Comparison of ENCODE assay signal across 35 cellular contexts in genomic region chr1:45848714-45849113, GRCh38.
"Had no signal": no experiment of that assay in that cellular context is flagged by ENCODE, and none has a peak within 500 bp of the region (broad histone marks: within the 10 kb centered on the region; RNA-seq: fewer than 3 reads in every experiment).

No MANE protein-coding gene starts in this region.

- ATAC-seq: activated CD4-positive, CD25-positive, alpha-beta regulatory T cell treated with anti-CD3 and anti-CD28 coated beads, Interleukin-2, amount 50 U/mL, for 24 hours; naive thymus-derived CD8-positive, alpha-beta T cell; psoas muscle; stimulated activated memory B cell treated with anti-CD40 and anti-IgM and Interleukin-4, amounts not matched to agents 10 μg/mL and 1 μg/mL and 100 μg/mL, for 72 hours; stimulated activated naive CD8-positive, alpha-beta T cell treated with anti-CD3 and anti-CD28 coated beads, Interleukin-15, amount 100 ng/mL, for 72 hours; T-cell had no signal

- H2AFZ ChIP-seq: parathyroid adenoma had no signal

- H3K27me3 Mint-ChIP-seq: activated CD4-positive, alpha-beta memory T cell treated with anti-CD3 and anti-CD28 coated beads for 36 hours; activated naive CD4-positive, alpha-beta T cell treated with anti-CD3 and anti-CD28 coated beads, Interleukin-2, amount 10 ng/mL, durations not matched to agents 7 days and 5 days; activated naive CD8-positive, alpha-beta T cell treated with anti-CD3 and anti-CD28 coated beads, Interleukin-2, amount 10 ng/mL, durations not matched to agents 7 days and 5 days; central memory CD8-positive, alpha-beta T cell; dendritic cell treated with granulocyte-macrophage colony-stimulating factor and Interleukin-4, amounts not matched to agents 40 ng/mL and 50 ng/mL, for 4 days; naive thymus-derived CD8-positive, alpha-beta T cell; stimulated activated memory B cell treated with anti-CD40 and anti-IgM and Interleukin-4, amounts not matched to agents 10 μg/mL and 1 μg/mL and 100 μg/mL, for 72 hours; stimulated activated naive CD8-positive, alpha-beta T cell treated with anti-CD3 and anti-CD28 coated beads, Interleukin-15, amount 100 ng/mL, for 72 hours; T-cell had no signal

- H3K79me2 ChIP-seq: parathyroid adenoma had no signal

- H3K9ac ChIP-seq: parathyroid adenoma had no signal

- H3K27me3 ChIP-seq: esophagus squamous epithelium, sigmoid colon, thyroid gland, upper lobe of left lung had no signal

- H3K4me3 ChIP-seq: esophagus squamous epithelium, left ventricle myocardium inferior, lung, psoas muscle, sigmoid colon, smooth muscle cell, thyroid gland, upper lobe of left lung had no signal

- H3K9me3 ChIP-seq: esophagus squamous epithelium, sigmoid colon, thyroid gland, upper lobe of left lung had no signal

- H3K27ac ChIP-seq: epithelial cell of prostate, esophagus squamous epithelium, left ventricle myocardium inferior, parathyroid adenoma, psoas muscle, sigmoid colon, thyroid gland, upper lobe of left lung had no signal

- H3K4me1 ChIP-seq: esophagus squamous epithelium, parathyroid adenoma had no signal

- H3K4me3 Mint-ChIP-seq: activated CD4-positive, alpha-beta memory T cell treated with anti-CD3 and anti-CD28 coated beads for 36 hours; activated CD4-positive, alpha-beta T cell treated with anti-CD3 and anti-CD28 coated beads, Interleukin-2, amount 10 ng/mL, durations not matched to agents 24 days and 14 days; activated naive CD4-positive, alpha-beta T cell treated with anti-CD3 and anti-CD28 coated beads, Interleukin-2, amount 10 ng/mL, durations not matched to agents 7 days and 5 days; activated naive CD8-positive, alpha-beta T cell treated with anti-CD3 and anti-CD28 coated beads, Interleukin-2, amount 10 ng/mL, durations not matched to agents 7 days and 5 days; central memory CD8-positive, alpha-beta T cell; dendritic cell treated with granulocyte-macrophage colony-stimulating factor and Interleukin-4, amounts not matched to agents 40 ng/mL and 50 ng/mL, for 4 days; mesothelial cell of epicardium; naive thymus-derived CD8-positive, alpha-beta T cell; neural crest cell; stimulated activated memory B cell treated with anti-CD40 and anti-IgM and Interleukin-4, amounts not matched to agents 10 μg/mL and 1 μg/mL and 100 μg/mL, for 72 hours; stimulated activated naive CD8-positive, alpha-beta T cell treated with anti-CD3 and anti-CD28 coated beads, Interleukin-15, amount 100 ng/mL, for 72 hours; T-cell; T-helper 2 cell treated with Interferon-gamma antibody and Interleukin-4, amounts not matched to agents 5 μg/mL and 100 μg/mL, for 36 hours had no signal

- DNase-seq: activated CD4-positive, alpha-beta memory T cell treated with anti-CD3 and anti-CD28 coated beads for 36 hours; activated CD4-positive, alpha-beta T cell treated with anti-CD3 and anti-CD28 coated beads, Interleukin-2, amount 10 ng/mL, durations not matched to agents 24 days and 14 days; activated CD8-positive, alpha-beta memory T cell treated with anti-CD3 and anti-CD28 coated beads, Interleukin-2, amount 50 U/mL, for 4 hours; activated gamma-delta T cell; activated naive CD4-positive, alpha-beta T cell treated with anti-CD3 and anti-CD28 coated beads, Interleukin-2, amount 10 ng/mL, durations not matched to agents 7 days and 5 days; activated naive CD8-positive, alpha-beta T cell treated with anti-CD3 and anti-CD28 coated beads, Interleukin-2, amount 10 ng/mL, durations not matched to agents 7 days and 5 days; activated T-cell treated with anti-CD3 and anti-CD28 coated beads, Interleukin-2, amount 50 U/mL, for 1 hour; amniotic stem cell; esophagus squamous epithelium; glutamatergic neuron; islet precursor cell; left ventricle myocardium inferior; naive thymus-derived CD8-positive, alpha-beta T cell; occipital lobe; psoas muscle; sigmoid colon; stimulated activated CD4-positive, alpha-beta T cell treated with anti-CD3 and anti-CD28 coated beads, Interleukin-1b, Interleukin-23, amount 100 ng/mL, for 48 hours; stimulated activated CD4-positive, alpha-beta T cell treated with anti-CD3 and anti-CD28 coated beads, Interleukin-4, amount 100 ng/mL, for 4 hours; stimulated activated CD8-positive, alpha-beta memory T cell treated with anti-CD3 and anti-CD28 coated beads, Interleukin-4, amount 100 ng/mL, for 48 hours; stimulated activated naive CD8-positive, alpha-beta T cell treated with anti-CD3 and anti-CD28 coated beads, Interleukin-15, amount 100 ng/mL, for 72 hours; substantia nigra; T-cell; thyroid gland; upper lobe of left lung had no signal

- H3K4me2 ChIP-seq: smooth muscle cell had no signal

- H3K4me1 Mint-ChIP-seq: activated naive CD8-positive, alpha-beta T cell treated with anti-CD3 and anti-CD28 coated beads, Interleukin-2, amount 10 ng/mL, durations not matched to agents 7 days and 5 days; central memory CD8-positive, alpha-beta T cell; neural crest cell; stimulated activated naive CD8-positive, alpha-beta T cell treated with anti-CD3 and anti-CD28 coated beads, Interleukin-15, amount 100 ng/mL, for 72 hours; T-cell had no signal

- H3K36me3 ChIP-seq: esophagus squamous epithelium, left ventricle myocardium inferior, sigmoid colon, thyroid gland, upper lobe of left lung had no signal

- H3K27ac Mint-ChIP-seq: activated CD4-positive, alpha-beta memory T cell treated with anti-CD3 and anti-CD28 coated beads for 36 hours; activated CD4-positive, alpha-beta T cell treated with anti-CD3 and anti-CD28 coated beads, Interleukin-2, amount 10 ng/mL, durations not matched to agents 24 days and 14 days; activated naive CD4-positive, alpha-beta T cell treated with anti-CD3 and anti-CD28 coated beads, Interleukin-2, amount 10 ng/mL, durations not matched to agents 7 days and 5 days; activated naive CD8-positive, alpha-beta T cell treated with anti-CD3 and anti-CD28 coated beads, Interleukin-2, amount 10 ng/mL, durations not matched to agents 7 days and 5 days; dendritic cell treated with granulocyte-macrophage colony-stimulating factor and Interleukin-4, amounts not matched to agents 40 ng/mL and 50 ng/mL, for 4 days; mesothelial cell of epicardium; stimulated activated memory B cell treated with anti-CD40 and anti-IgM and Interleukin-4, amounts not matched to agents 10 μg/mL and 1 μg/mL and 100 μg/mL, for 72 hours; stimulated activated naive CD8-positive, alpha-beta T cell treated with anti-CD3 and anti-CD28 coated beads, Interleukin-15, amount 100 ng/mL, for 72 hours; T-cell; T-helper 2 cell treated with Interferon-gamma antibody and Interleukin-4, amounts not matched to agents 5 μg/mL and 100 μg/mL, for 36 hours had no signal
